9 cellular contexts compared by ENCODE assay signal in the genomic region with DNA sequence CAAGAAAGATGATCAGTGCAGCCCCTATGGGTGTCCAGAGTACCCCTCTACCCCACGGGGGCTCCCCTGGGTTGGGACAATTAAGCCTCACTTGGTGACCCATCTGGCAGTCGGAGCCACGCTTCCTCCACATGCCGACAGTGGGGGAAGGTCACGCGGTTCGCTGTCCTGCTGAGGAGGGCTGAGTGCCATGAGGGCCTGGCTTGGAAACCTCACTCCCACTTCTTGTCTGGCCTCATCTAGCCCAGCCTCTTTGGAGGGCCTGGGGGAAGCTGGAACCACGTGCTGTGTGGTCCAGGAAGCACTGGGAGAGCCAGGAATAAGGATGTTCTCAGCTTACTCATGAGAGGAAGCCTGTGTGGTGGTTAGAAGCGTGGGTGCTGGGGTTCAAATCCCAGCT. TPM values are rescaled to one million over a fixed set of nuclear protein-coding genes. Genes with fewer than 3 reads are reported as not detected.
DNase-seq lines count a peak whose midpoint lies in the region; ATAC-seq, FAIRE-seq and TF ChIP-seq lines count a peak whose summit lies in the region.
"Not testable (repeated sequence)": the region's sequence is repeated elsewhere in the genome, so short reads cannot be mapped to it uniquely, and the experiment has no call there.
"Had no signal": no experiment of that assay in that cellular context is flagged by ENCODE, and none has a peak within 500 bp of the region (broad histone marks: within the 10 kb centered on the region; RNA-seq: fewer than 3 reads in every experiment).

No MANE protein-coding gene starts in this region.

- CTCF ChIA-PET in BJ (lab: Yijun Ruan, JAX), result interaction anchor here (1.3 to 4.3 kb wide), 5 partner anchors 12 to 29 kb away, joined by 3 to 21 read pairs (median 4); no protein-coding TSS in a partner anchor
- CTCF ChIA-PET in activated CD4-positive, alpha-beta T cell treated with anti-CD3 and anti-CD28 coated beads, Interleukin-2, amount 10 ng/mL, durations not matched to agents 7 days and 5 days (lab: Charles Lee), result interaction anchor here (0.9 to 2.3 kb wide), 4 partner anchors 11 to 300 kb away, joined by 3 to 9 read pairs (median 4); no protein-coding TSS in a partner anchor
- CTCF ChIA-PET in HepG2 (lab: Yijun Ruan, JAX; ENCODE audit: low intra/inter-chr PET ratio, low total read pairs), result not testable (repeated sequence)

- peak overlapping the region; percentile 94 for H3K4me3 Mint-ChIP-seq in activated CD4-positive, alpha-beta T cell treated with anti-CD3 and anti-CD28 coated beads, Interleukin-2, amount 10 ng/mL, durations not matched to agents 7 days and 5 days
- not testable (repeated sequence) for H3K4me3 Mint-ChIP-seq in osteocyte (ENCODE audit: unreplicated experiment)

- H3K4me3 ChIP-seq in BJ (ENCODE audit: low read depth, low read length); brain microvascular endothelial cell (ENCODE audit: low read depth, low read length); HepG2 (replicated peaks in 1 of 3; ENCODE audit: insufficient read depth in 1 of 3, low read depth in 2 of 3, low read length in 3 of 3); testis: not testable (repeated sequence)

- not testable (repeated sequence) for H3K36me3 ChIP-seq in BJ (ENCODE audit: control insufficient read depth, insufficient read depth, low read length); brain microvascular endothelial cell (replicated peaks); HepG2 (replicated peaks in 1 of 2; ENCODE audit: control insufficient read depth in 1 of 2, insufficient read depth in 2 of 2, low read length in 2 of 2); testis (ENCODE audit: low read depth, missing control alignments)

- not testable (repeated sequence) for ATAC-seq in HepG2

- peaks cover 31% of the 10 kb centered on the region for H3K36me3 Mint-ChIP-seq in activated CD4-positive, alpha-beta T cell treated with anti-CD3 and anti-CD28 coated beads, Interleukin-2, amount 10 ng/mL, durations not matched to agents 7 days and 5 days (ENCODE audit: low read depth)
- not testable (repeated sequence) for H3K36me3 Mint-ChIP-seq in osteocyte (ENCODE audit: unreplicated experiment)

- not testable (repeated sequence) for TF ChIP-seq RAD21 in HepG2 (CRISPR knock-in tag; IDR thresholded peaks at IDR 0.05)

- POLR2A ChIA-PET in BJ (lab: Charles Lee); activated CD4-positive, alpha-beta T cell treated with anti-CD3 and anti-CD28 coated beads, Interleukin-2, amount 10 ng/mL, durations not matched to agents 7 days and 5 days (lab: Charles Lee); HepG2 (lab: Yijun Ruan, JAX): not testable (repeated sequence)

- not testable (repeated sequence) for TF ChIP-seq EP300 in HepG2 (IDR thresholded peaks at IDR 0.05; ENCODE audit: low read depth in 2 of 2, low read length in 2 of 2); HepG2 (CRISPR knock-in tag; IDR thresholded peaks at IDR 0.05; ENCODE audit: borderline replicate concordance)

- not testable (repeated sequence) for H3K27ac ChIP-seq in brain microvascular endothelial cell; HepG2 (ENCODE audit: extremely low read length, insufficient read depth, low read length)
- peak overlapping the region; percentile 28 to 31 for H3K27ac ChIP-seq in testis

- not testable (repeated sequence) for BruUV-seq in HepG2 (replicated peaks; lab: Mats Ljungman, UMichigan)

- WGBS in HepG2 (ENCODE audit: low lambda C conversion rate), result 20% methylated on average over 1 of the region's 9 CpGs
- 30% methylated on average over 9 of the region's 9 CpGs; no CpG with 5 or more reads in 1 of the 2 donors for WGBS in testis, 2 donors

- not testable (repeated sequence) for H2AFZ ChIP-seq in HepG2 (ENCODE audit: low read length)

- intact Hi-C loops in HepG2 (cut with micrococcal nuclease; ENCODE audit: unreplicated experiment); testis (cut with DNase I; ENCODE audit: low total_unique reads): not testable (repeated sequence)

- in situ Hi-C loops in brain microvascular endothelial cell (cut with HindIII; ENCODE audit: low pct_ligation_motif_present, low sequenced_read_pairs); HepG2 (cut with HindIII; ENCODE audit: extremely low pct_ligation_motif_present, low pct_unique_long_range_greater_than_20kb): not testable (repeated sequence)

- H3K9ac ChIP-seq in HepG2 (ENCODE audit: insufficient read depth, low read depth, low read length), result not testable (repeated sequence)

- H3K4me1 Mint-ChIP-seq in activated CD4-positive, alpha-beta T cell treated with anti-CD3 and anti-CD28 coated beads, Interleukin-2, amount 10 ng/mL, durations not matched to agents 7 days and 5 days, result peaks cover 63% of the 10 kb centered on the region
- H3K4me1 Mint-ChIP-seq in osteocyte (ENCODE audit: unreplicated experiment), result peaks cover 42% of the 10 kb centered on the region

- TF ChIP-seq CTCF in BJ (IDR thresholded peaks at IDR 0.05; ENCODE audit: insufficient read depth, low read depth, low read length); brain microvascular endothelial cell (IDR thresholded peaks at IDR 0.05; ENCODE audit: low read depth, low read length, missing control alignments); HepG2 (CRISPR knock-in tag; IDR thresholded peaks at IDR 0.05); osteocyte (IDR thresholded peaks at IDR 0.05); testis (IDR thresholded peaks at IDR 0.05): not testable (repeated sequence)

- TF ChIP-seq POLR2A in HepG2 (IDR thresholded peaks at IDR 0.05; ENCODE audit: insufficient read depth in 1 of 2, low read depth in 2 of 2, low read length in 2 of 2); testis (IDR thresholded peaks at IDR 0.05): not testable (repeated sequence)

- H3K9me3 Mint-ChIP-seq in activated CD4-positive, alpha-beta T cell treated with anti-CD3 and anti-CD28 coated beads, Interleukin-2, amount 10 ng/mL, durations not matched to agents 7 days and 5 days; osteocyte (ENCODE audit: unreplicated experiment): not testable (repeated sequence)

- H3K27me3 ChIP-seq in BJ (ENCODE audit: control insufficient read depth, insufficient read depth, low read length); brain microvascular endothelial cell (replicated peaks); HepG2 (ENCODE audit: control insufficient read depth in 1 of 2, insufficient read depth in 2 of 2, low read length in 2 of 2); testis: not testable (repeated sequence)

- not testable (repeated sequence) for H3K9me3 ChIP-seq in HepG2 (ENCODE audit: low read length); testis

- not testable (repeated sequence) for H3K27me3 Mint-ChIP-seq in activated CD4-positive, alpha-beta T cell treated with anti-CD3 and anti-CD28 coated beads, Interleukin-2, amount 10 ng/mL, durations not matched to agents 7 days and 5 days; osteocyte (ENCODE audit: unreplicated experiment)

- not testable (repeated sequence) for H3K79me2 ChIP-seq in HepG2 (ENCODE audit: insufficient read depth, low read length)

- 0 out of 2 replicates have a peak overlapping the region, but pooled peaks have one; percentile 56 for H3K4me2 ChIP-seq in HepG2 (ENCODE audit: low read depth, low read length)

- not testable (repeated sequence) for H4K20me1 ChIP-seq in HepG2 (ENCODE audit: insufficient read depth, low read length)

- peak; percentile 25 for DNase-seq in BJ (ENCODE audit: low read depth)
- peak; percentile 35 for DNase-seq in HT1080 (ENCODE audit: low read depth)
- DNase-seq in activated CD4-positive, alpha-beta T cell treated with anti-CD3 and anti-CD28 coated beads, Interleukin-2, amount 10 ng/mL, durations not matched to agents 7 days and 5 days; HepG2 (ENCODE audit: low spot score); osteocyte (ENCODE audit: extremely low spot score, unreplicated experiment): not testable (repeated sequence)
- peak; percentile 66 for DNase-seq in brain microvascular endothelial cell
- peak; percentile 8 for DNase-seq in fibroblast of the conjunctiva (ENCODE audit: low read depth)
- DNase-seq in testis, result peak; percentile 72

- not testable (repeated sequence) for FAIRE-seq in HepG2 (lab: Jason Lieb, UNC)

- peaks cover 17% of the 10 kb centered on the region for H3K4me1 ChIP-seq in HepG2 (ENCODE audit: insufficient read depth, low read length)
- H3K4me1 ChIP-seq in testis, result peaks cover 19% of the 10 kb centered on the region

- peak overlapping the region; percentile 83 for H3K27ac Mint-ChIP-seq in activated CD4-positive, alpha-beta T cell treated with anti-CD3 and anti-CD28 coated beads, Interleukin-2, amount 10 ng/mL, durations not matched to agents 7 days and 5 days
- peak overlapping the region; percentile 34 for H3K27ac Mint-ChIP-seq in osteocyte (ENCODE audit: unreplicated experiment)

RNA-seq across cellular contexts. Expression of a gene that starts 1.8 kb away (rescaled TPM):
- polyA plus RNA-seq in BJ (2011; rRNA removed) (0.94 and 2.4 TPM in 2 replicates), HepG2 (2011; rRNA removed) (1.4 and 1.6 TPM in 2 replicates), testis (ENCODE audit: insufficient read depth, low read depth, low replicate concordance) (27.5 TPM)
- polyA minus RNA-seq in BJ (2011; rRNA and poly(A)+ RNA removed), result 0.90 and 3.2 TPM in 2 replicates
- 0.33 and 0.68 TPM in 2 replicates for total RNA-seq in HT1080 (2014; rRNA removed; shearing (Covaris generic))
- polyA plus RNA-seq in HT1080 (2015; cell fraction: cytosol; rRNA removed), result 0.92 and 1.2 TPM in 2 replicates
- 0.55 and 1.1 TPM in 2 replicates for polyA plus RNA-seq in HT1080 (2015; cell fraction: nucleus; rRNA removed)
- total RNA-seq in activated CD4-positive, alpha-beta T cell treated with anti-CD3 and anti-CD28 coated beads, Interleukin-2, amount 10 ng/mL, durations not matched to agents 7 days and 5 days, result 100 to 1,000 TPM; 223 to 233 TPM
- total RNA-seq in HepG2 (2016; rRNA removed; fragmentation: Illumina TruSeq; extraction: Trizol) (0.40 and 0.56 TPM in 2 replicates), osteocyte (3.1 and 4.5 TPM in 2 replicates), testis (1 to 10 TPM; 7.2 to 7.4 TPM)
- total RNA-seq in HepG2 (2016; cell fraction: cytosol; rRNA removed; fragmentation: Illumina TruSeq; extraction: Trizol; ENCODE audit: low read depth), result not detected in 2 replicates
- 0.26 TPM in 1 of 2 replicates, not detected in the other for total RNA-seq in HepG2 (2016; cell fraction: insoluble cytoplasmic fraction; rRNA removed; fragmentation: Illumina TruSeq; extraction: Trizol)
- 0.48 TPM in 1 of 2 replicates, not detected in the other for total RNA-seq in HepG2 (2016; cell fraction: membrane; rRNA removed; fragmentation: Illumina TruSeq; extraction: Trizol)
- 0.41 and 0.59 TPM in 2 replicates for total RNA-seq in HepG2 (2016; cell fraction: nucleus; rRNA removed; fragmentation: Illumina TruSeq; extraction: Trizol)
- polyA plus RNA-seq in HepG2 (2011; cell fraction: cytosol; rRNA removed), result 0.46 and 0.60 TPM in 2 replicates
- polyA plus RNA-seq in HepG2 (2011; cell fraction: nucleus; rRNA removed), result 3.3 and 4.3 TPM in 2 replicates
- polyA plus RNA-seq in HepG2 (2012), result 2.2 and 2.8 TPM in 2 replicates
- 0.15 and 0.23 TPM in 2 replicates for polyA plus RNA-seq in HepG2 (2016; cell fraction: cytosol; fragmentation: Illumina TruSeq; extraction: Trizol; ENCODE audit: low read depth)
- polyA plus RNA-seq in HepG2 (2016; cell fraction: insoluble cytoplasmic fraction; fragmentation: Illumina TruSeq; extraction: Trizol; ENCODE audit: low read depth), result 0.28 and 0.61 TPM in 2 replicates
- 0.21 and 0.37 TPM in 2 replicates for polyA plus RNA-seq in HepG2 (2016; cell fraction: membrane; fragmentation: Illumina TruSeq; extraction: Trizol; ENCODE audit: low read depth)
- 1.3 and 2.3 TPM in 2 replicates for polyA plus RNA-seq in HepG2 (2016; cell fraction: nucleus; fragmentation: Illumina TruSeq; extraction: Trizol; ENCODE audit: insufficient read depth, low read depth)
- polyA minus RNA-seq in HepG2 (2011; rRNA and poly(A)+ RNA removed; ENCODE audit: low replicate concordance), result 1.6 and 2.5 TPM in 2 replicates
- 0.62 TPM in 1 of 2 replicates, not detected in the other for polyA minus RNA-seq in HepG2 (2011; cell fraction: cytosol; rRNA and poly(A)+ RNA removed)
- polyA minus RNA-seq in HepG2 (2011; cell fraction: nucleus; rRNA and poly(A)+ RNA removed), result 3.3 and 3.4 TPM in 2 replicates
- polyA plus RNA-seq: neural cell had no signal

Comparison
In these comparisons a context has a peak if more than half of its experiments do, and no peak if none do; other contexts are left out.
1. RNA of a gene that starts 1.8 kb away (total RNA-seq): 223 to 233 TPM in activated CD4-positive, alpha-beta T cell treated with anti-CD3 and anti-CD28 coated beads, Interleukin-2, amount 10 ng/mL, durations not matched to agents 7 days and 5 days; 7.2 to 7.4 TPM in testis, 3.1 to 4.5 TPM in osteocyte, 0.33 to 0.68 TPM in HT1080 and 0.26 to 0.59 TPM in HepG2; every median in the first group is over 10 times any median in the second.